ENCODE assay signal across 11 cellular contexts in genomic region chr2:150478206-150478974, GRCh38. TPM values are rescaled to one million over a fixed set of nuclear protein-coding genes. Genes with fewer than 3 reads are reported as not detected.
A peak's percentile ranks its signal among the peaks of the same experiment; 100 is the strongest.
DNase-seq lines count a peak whose midpoint lies in the region; ATAC-seq, FAIRE-seq and TF ChIP-seq lines count a peak whose summit lies in the region.
"Had no signal": no experiment of that assay in that cellular context is flagged by ENCODE, and none has a peak within 500 bp of the region (broad histone marks: within the 10 kb centered on the region; RNA-seq: fewer than 3 reads in every experiment).

No MANE protein-coding gene starts in this region.

- no peak overlapping the region for H2BK15ac ChIP-seq in H1 (ENCODE audit: low read length)

- no peak overlapping the region for H3K56ac ChIP-seq in H1 (replicated peaks; ENCODE audit: insufficient read length, low read depth, low read length)

- H3K23ac ChIP-seq in H1 (ENCODE audit: insufficient read length), result no peak overlapping the region

- no peak overlapping the region for H2BK12ac ChIP-seq in H1 (ENCODE audit: low read depth, low read length)

- intact Hi-C loops in Right ventricle myocardium inferior (cut with DNase I), result no loop called here
- intact Hi-C loops in CD4-positive, alpha-beta memory T cell (cut with micrococcal nuclease), result no loop called here

- DNase-seq in right atrium auricular region (ENCODE audit: low spot score) (no peak), Right ventricle myocardium inferior (ENCODE audit: missing footprints) (no peak), H1 (ENCODE audit: low read depth in 1 of 2, low spot score in 2 of 2) (no peak)
- DNase-seq in CD8-positive, alpha-beta memory T cell, result no peak
- DNase-seq in activated CD4-positive, alpha-beta T cell treated with anti-CD3 and anti-CD28 coated beads for 4 hours, result no peak
- DNase-seq in CD4-positive, alpha-beta memory T cell, result no peak
- DNase-seq: GOT3, NCI-H446 had no signal

- H3K9me3 Mint-ChIP-seq in CD8-positive, alpha-beta memory T cell, result peaks cover 0 to 3% (median 0%) of the 10 kb centered on the region in 5 donors
- H3K9me3 Mint-ChIP-seq in CD4-positive, alpha-beta memory T cell, result peaks cover 0 to 2% (median 0%) of the 10 kb centered on the region in 8 donors

- no peak for FAIRE-seq in H1 (lab: Jason Lieb, UNC)
- FAIRE-seq: GM12892 had no signal

- H3K27ac Mint-ChIP-seq in CD8-positive, alpha-beta memory T cell, result no peak overlapping the region
- H3K27ac Mint-ChIP-seq in CD4-positive, alpha-beta memory T cell, result no peak overlapping the region

- no peaks in the 10 kb centered on the region for H3K36me3 Mint-ChIP-seq in CD8-positive, alpha-beta memory T cell
- no peaks in the 10 kb centered on the region for H3K36me3 Mint-ChIP-seq in CD4-positive, alpha-beta memory T cell

- TF ChIP-seq CTCF in right atrium auricular region (IDR thresholded peaks at IDR 0.05) (no peak), H1 (IDR thresholded peaks at IDR 0.05; ENCODE audit: control extremely low read depth in 1 of 3, insufficient read depth in 1 of 3, low read depth in 1 of 3, low read length in 3 of 3) (no peak)

- no peak overlapping the region for H3K4ac ChIP-seq in H1 (replicated peaks; ENCODE audit: insufficient read length, low read depth, low read length)

- H3K14ac ChIP-seq in H1 (ENCODE audit: insufficient read length), result no peak overlapping the region

- H3K23me2 ChIP-seq in H1 (ENCODE audit: low read depth, low read length), result no peaks in the 10 kb centered on the region

- H3K79me1 ChIP-seq in H1 (ENCODE audit: low read depth, low read length), result peaks cover 6% of the 10 kb centered on the region

- peaks cover 18 to 26% of the 10 kb centered on the region in 2 experiments for H4K20me1 ChIP-seq in H1 (replicated peaks in 1 of 2; ENCODE audit: control insufficient read depth in 1 of 2, insufficient read depth in 2 of 2, low read length in 2 of 2)

- H2AK5ac ChIP-seq in H1 (ENCODE audit: low read depth, low read length), result no peak overlapping the region

- POLR2A ChIA-PET in H1 (lab: Charles Lee; ENCODE audit: partially characterized antibody), result interaction anchor here (0.6 to 1.8 kb wide), 3 partner anchors 11 to 677 kb away, joined by 3 to 13 read pairs (median 3); no protein-coding TSS in a partner anchor
- POLR2A ChIA-PET in CD8-positive, alpha-beta memory T cell (lab: Charles Lee), result no interaction called here
- POLR2A ChIA-PET in CD4-positive, alpha-beta memory T cell (lab: Charles Lee; ENCODE audit: partially characterized antibody), result interaction anchor here (0.7 kb wide), 1 partner anchor 404 kb away, joined by 3 read pairs; no protein-coding TSS in a partner anchor

- no peak for TF ChIP-seq RAD21 in H1 (IDR thresholded peaks at IDR 0.05 in 1 of 2, conservative IDR thresholded peaks at IDR 0.05 in 1 of 2; ENCODE audit: low read depth in 2 of 2, low read length in 2 of 2)

- CTCF ChIA-PET in H1 (lab: Charles Lee; ENCODE audit: partially characterized antibody), result interaction anchor here (0.6 to 1.5 kb wide), 5 partner anchors 10 to 762 kb away, joined by 3 to 4 read pairs (median 4); no protein-coding TSS in a partner anchor
- CTCF ChIA-PET in CD8-positive, alpha-beta memory T cell (lab: Charles Lee), result no interaction called here
- CTCF ChIA-PET in CD4-positive, alpha-beta memory T cell (lab: Charles Lee; ENCODE audit: partially characterized antibody), result no interaction called here

- H3K4me1 ChIP-seq in right atrium auricular region (peaks cover 0 to 80% of the 10 kb centered on the region in 2 donors), H1 (replicated peaks in 1 of 4; ENCODE audit: control insufficient read depth in 3 of 4, insufficient read depth in 4 of 4, low read length in 3 of 4) (peaks cover 1 to 13% (median 9%) of the 10 kb centered on the region in 4 experiments; a peak in 6 of 7 replicates), muscle layer of colon (ENCODE audit: insufficient read depth, low read length) (peaks cover 61% of the 10 kb centered on the region)
- H3K4me1 ChIP-seq in CD8-positive, alpha-beta memory T cell (ENCODE audit: insufficient read depth, low read length), result no peaks in the 10 kb centered on the region
- H3K4me1 ChIP-seq in CD4-positive, alpha-beta memory T cell (ENCODE audit: insufficient read depth, low read length), result no peaks in the 10 kb centered on the region

- H4K5ac ChIP-seq in H1 (ENCODE audit: insufficient read length, low read depth, low read length), result no peak overlapping the region

- H2AFZ ChIP-seq in H1 (ENCODE audit: low read length), result no peak overlapping the region

- H3K18ac ChIP-seq in H1 (ENCODE audit: extremely low read depth, low read length), result no peak overlapping the region

- WGBS in H1 (ENCODE audit: extremely low coverage in 1 of 2, insufficient coverage in 1 of 2, insufficient read length in 1 of 2, insufficient replicate concordance in 2 of 2, low coverage in 1 of 2, low lambda C conversion rate in 2 of 2, missing lambda C conversion rate in 1 of 2), 2 experiments, result 80% methylated on average over 6 of the region's 6 CpGs; no CpG with 5 or more reads in 1 of the 2 experiments

- H3K4me1 Mint-ChIP-seq in CD8-positive, alpha-beta memory T cell, result no peaks in the 10 kb centered on the region
- H3K4me1 Mint-ChIP-seq in CD4-positive, alpha-beta memory T cell, result no peaks in the 10 kb centered on the region

- peak overlapping the region in 1 of 2 experiments; percentile 25; a peak in 1 of 4 replicates for H3K4me2 ChIP-seq in H1 (ENCODE audit: insufficient read depth in 1 of 2, low read depth in 2 of 2, low read length in 2 of 2)

- H3K4me3 ChIP-seq in right atrium auricular region, result no peak overlapping the region
- H3K4me3 ChIP-seq in H1 (ENCODE audit: extremely low read depth in 1 of 4, insufficient read depth in 2 of 4, low read depth in 3 of 4, low read length in 4 of 4), result no peak overlapping the region
- H3K4me3 ChIP-seq in muscle layer of colon (ENCODE audit: low read depth in 1 of 2, low read length in 2 of 2), result no peak overlapping the region
- no peak overlapping the region for H3K4me3 ChIP-seq in CD8-positive, alpha-beta memory T cell (ENCODE audit: low read length)
- no peak overlapping the region for H3K4me3 ChIP-seq in CD4-positive, alpha-beta memory T cell (ENCODE audit: low read length in 2 of 2)

- H3K4me3 Mint-ChIP-seq in CD8-positive, alpha-beta memory T cell, result no peak overlapping the region
- no peak overlapping the region for H3K4me3 Mint-ChIP-seq in CD4-positive, alpha-beta memory T cell

- H4K91ac ChIP-seq in H1 (replicated peaks; ENCODE audit: insufficient read length, low read length), result no peak overlapping the region

- peaks cover 4 to 8% of the 10 kb centered on the region in 2 donors for H3K27me3 Mint-ChIP-seq in CD8-positive, alpha-beta memory T cell
- H3K27me3 Mint-ChIP-seq in CD4-positive, alpha-beta memory T cell, result peaks cover 4 to 8% of the 10 kb centered on the region in 2 donors

- no peak for TF ChIP-seq POLR2A in H1 (IDR thresholded peaks at IDR 0.05; ENCODE audit: control extremely low read depth in 1 of 2, low read depth in 2 of 2, low read length in 2 of 2)

- no peak overlapping the region for H3K9ac ChIP-seq in H1 (replicated peaks in 1 of 4; ENCODE audit: extremely low read depth in 1 of 4, low read depth in 3 of 4, low read length in 3 of 4)
- no peak overlapping the region for H3K9ac ChIP-seq in muscle layer of colon (ENCODE audit: low read length)

- H3K9me3 ChIP-seq in right atrium auricular region (no peaks in the 10 kb centered on the region), H1 (ENCODE audit: insufficient read depth in 2 of 2, low read depth in 1 of 2, low read length in 1 of 2) (no peaks in the 10 kb centered on the region), muscle layer of colon (ENCODE audit: low read length) (no peaks in the 10 kb centered on the region)
- no peaks in the 10 kb centered on the region for H3K9me3 ChIP-seq in CD8-positive, alpha-beta memory T cell (ENCODE audit: low read length)
- H3K9me3 ChIP-seq in CD4-positive, alpha-beta memory T cell (ENCODE audit: control insufficient read depth in 1 of 2, low read length in 2 of 2), result no peaks in the 10 kb centered on the region

- no peak for ATAC-seq in Right ventricle myocardium inferior
- ATAC-seq in GM21529 (IDR thresholded peaks at IDR 0.05; ENCODE audit: unreplicated experiment), result no peak

- H3K27me3 ChIP-seq in right atrium auricular region (no peaks in the 10 kb centered on the region), H1 (replicated peaks in 1 of 4; ENCODE audit: control insufficient read depth in 3 of 4, extremely low read depth in 1 of 4, insufficient read depth in 3 of 4, low read length in 3 of 4) (no peaks in the 10 kb centered on the region), muscle layer of colon (ENCODE audit: control insufficient read depth in 1 of 2, insufficient read depth in 2 of 2, low read length in 2 of 2) (no peaks in the 10 kb centered on the region)
- no peaks in the 10 kb centered on the region for H3K27me3 ChIP-seq in CD8-positive, alpha-beta memory T cell (ENCODE audit: insufficient read depth, low read length, poor library complexity, severe bottlenecking)
- no peaks in the 10 kb centered on the region for H3K27me3 ChIP-seq in CD4-positive, alpha-beta memory T cell (ENCODE audit: insufficient read depth, low read length)

- H2BK5ac ChIP-seq in H1 (ENCODE audit: low read depth, low read length), result no peak overlapping the region

- H3K36me3 ChIP-seq in right atrium auricular region (peaks cover under 1% of the 10 kb centered on the region), H1 (ENCODE audit: control insufficient read depth in 2 of 4, insufficient read depth in 4 of 4, low read length in 3 of 4) (peaks cover 2 to 16% (median 8%) of the 10 kb centered on the region in 4 experiments; a peak in 6 of 8 replicates), muscle layer of colon (ENCODE audit: insufficient read depth, low read length) (no peaks in the 10 kb centered on the region)
- no peaks in the 10 kb centered on the region for H3K36me3 ChIP-seq in CD8-positive, alpha-beta memory T cell (ENCODE audit: insufficient read depth, low read length)
- no peaks in the 10 kb centered on the region for H3K36me3 ChIP-seq in CD4-positive, alpha-beta memory T cell (ENCODE audit: insufficient read depth, low read length)

- no peak for TF ChIP-seq EP300 in H1 (IDR thresholded peaks at IDR 0.05; ENCODE audit: borderline replicate concordance in 1 of 2, low read depth in 2 of 2, low read length in 2 of 2)

- H2BK120ac ChIP-seq in H1 (replicated peaks; ENCODE audit: low read depth, low read length), result no peak overlapping the region

- no peak overlapping the region for H4K8ac ChIP-seq in H1 (ENCODE audit: extremely low read depth, insufficient read depth, low read length)

- H3K27ac ChIP-seq in right atrium auricular region (peak overlapping the region; percentile 50 to 51), H1 (ENCODE audit: low read depth, low read length) (no peak overlapping the region), muscle layer of colon (ENCODE audit: low read depth, low read length) (peak overlapping the region; percentile 23)
- no peak overlapping the region for H3K27ac ChIP-seq in CD8-positive, alpha-beta memory T cell (ENCODE audit: low read depth, low read length)
- no peak overlapping the region for H3K27ac ChIP-seq in CD4-positive, alpha-beta memory T cell (ENCODE audit: low read depth, low read length)

- H3K79me2 ChIP-seq in H1 (ENCODE audit: control insufficient read depth in 1 of 2, insufficient read depth in 2 of 2, low read length in 2 of 2), result peaks cover 13 to 98% of the 10 kb centered on the region in 2 experiments

- H2BK20ac ChIP-seq in H1 (ENCODE audit: low read length), result no peak overlapping the region

RNA-seq across cellular contexts. Expression of gene RND3, which starts 9.1 kb away (rescaled TPM):
- 10 to 100 TPM in 1 of 2 donors, 1 to 10 TPM in 1; 9.6 to 25.4 TPM for total RNA-seq in right atrium auricular region
- total RNA-seq in Right ventricle myocardium inferior, result 22.1 TPM
- total RNA-seq in H1 (2021; fragmentation: NEBNext Ultra II Directional; extraction: Animal tissue kit (Norgen Biotek cat#: 25700)), result 25.6 and 26.7 TPM in 2 replicates
- polyA plus RNA-seq in H1 (2011; rRNA removed), result 7.4 and 12.2 TPM in 2 replicates
- 12.8 TPM for polyA plus RNA-seq in H1 (2011; cell fraction: cytosol; rRNA removed)
- 14.3 TPM for polyA plus RNA-seq in H1 (2011; cell fraction: nucleus; rRNA removed)
- 30.8 to 52.5 TPM (median 35.1 TPM) in 4 replicates for polyA plus RNA-seq in H1 (2012, experiment 1 of 2)
- polyA plus RNA-seq in H1 (2012, experiment 2 of 2), result 2.5 TPM
- polyA plus RNA-seq in H1 (2013, experiment 1 of 2), result 54.4 TPM
- 54.7 TPM for polyA plus RNA-seq in H1 (2013, experiment 2 of 2)
- polyA minus RNA-seq in H1 (2011; rRNA and poly(A)+ RNA removed), result 53.0 and 84.6 TPM in 2 replicates
- 18.1 TPM for polyA minus RNA-seq in H1 (2011; cell fraction: cytosol; rRNA and poly(A)+ RNA removed)
- polyA minus RNA-seq in H1 (2011; cell fraction: nucleus; rRNA and poly(A)+ RNA removed), result 36.6 TPM
- total RNA-seq in CD8-positive, alpha-beta memory T cell, result not detected
- polyA plus RNA-seq in CD8-positive, alpha-beta memory T cell, result not detected
- not detected for total RNA-seq in CD4-positive, alpha-beta memory T cell
- polyA plus RNA-seq in CD4-positive, alpha-beta memory T cell, result not detected

Comparison
In these comparisons a context has a peak if more than half of its experiments do, and no peak if none do; other contexts are left out.
1. H3K27ac ChIP-seq: peak in right atrium auricular region (2 of 2) and muscle layer of colon (single experiment); none in H1 (single experiment), CD8-positive, alpha-beta memory T cell (single experiment) and CD4-positive, alpha-beta memory T cell (single experiment).
2. RNA of gene RND3, which starts 9.1 kb away (total RNA-seq): 25.6 to 26.7 TPM in H1, 9.6 to 25.4 TPM in right atrium auricular region and 22.1 TPM in Right ventricle myocardium inferior (single experiment); not detected in CD4-positive, alpha-beta memory T cell and not detected in CD8-positive, alpha-beta memory T cell; every median in the first group is over 10 times any median in the second.